Comparison of ENCODE assay signal across 1 cellular context in genomic region chr5:140302786-140303639, GRCh38.
TF ChIP-seq lines count a peak whose summit lies in the region.

PFDN1 (minus strand) TSS chr5:140303101; CDS start chr5:140303073, 28 bp downstream.

TF ChIP-seq in K562, 482 proteins besides CTCF, POLR2A, EP300 and RAD21 (continued from another document):
- TF ChIP-seq ZNF134 (CRISPR knock-in tag; conservative IDR thresholded peaks at IDR 0.05) = peak; percentile 100
- no peak for TF ChIP-seq SAFB2 (IDR thresholded peaks at IDR 0.05; ENCODE audit: borderline replicate concordance, low read depth, low read length, severe bottlenecking)
- TF ChIP-seq GABPA (tag; conservative IDR thresholded peaks at IDR 0.05; ENCODE audit: low read depth) = peak; percentile 1; the same call in 1 of the 2 replicates
- peak; percentile 80 for TF ChIP-seq KDM5B (IDR thresholded peaks at IDR 0.05; ENCODE audit: insufficient replicate concordance, low read depth, low read length)
- TF ChIP-seq SIN3B (IDR thresholded peaks at IDR 0.05; ENCODE audit: low read depth) = peak; percentile 96
- TF ChIP-seq AFF1 (IDR thresholded peaks at IDR 0.05; ENCODE audit: low read depth in 1 of 2, partially characterized antibody in 2 of 2) = peak in 1 of 2 experiments; percentile 60
- TF ChIP-seq NRF1 (conservative IDR thresholded peaks at IDR 0.05 in 1 of 2, IDR thresholded peaks at IDR 0.05 in 1 of 2) = peak; percentile 97
- TF ChIP-seq ATF1 (CRISPR knock-in tag; IDR thresholded peaks at IDR 0.05) = 0 out of 2 replicates have a peak, but pooled peaks have one; percentile 45
- TF ChIP-seq ATF1 (tag; IDR thresholded peaks at IDR 0.05) = peak; percentile 91
- peak; percentile 49; the same call in 1 of the 2 replicates for TF ChIP-seq FOSL1 (tag; conservative IDR thresholded peaks at IDR 0.05)
- TF ChIP-seq MYC (IDR thresholded peaks at IDR 0.05; ENCODE audit: low read depth, low read length) = peak; percentile 76
- TF ChIP-seq MYC (CRISPR knock-in tag; IDR thresholded peaks at IDR 0.05; ENCODE audit: borderline replicate concordance, low read depth) = no peak
- TF ChIP-seq CXXC5 (CRISPR knock-in tag; IDR thresholded peaks at IDR 0.05) = peak; percentile 58; the same call in 1 of the 2 replicates
- no peak for TF ChIP-seq SRSF1 (IDR thresholded peaks at IDR 0.05; ENCODE audit: low read depth, low read length)
- TF ChIP-seq VEZF1 (CRISPR knock-in tag; IDR thresholded peaks at IDR 0.05) = peak; percentile 75
- peak; percentile 81; the same call in 1 of the 2 replicates for TF ChIP-seq PML (IDR thresholded peaks at IDR 0.05; ENCODE audit: low read length)
- no peak for TF ChIP-seq SP2 (IDR thresholded peaks at IDR 0.05; ENCODE audit: extremely low read depth, low read depth, low read length, poor library complexity, severe bottlenecking)
- TF ChIP-seq HDAC2 (IDR thresholded peaks at IDR 0.05) = 0 out of 2 replicates have a peak, but pooled peaks have one; percentile 65
- peak; percentile 96 for TF ChIP-seq ZBTB2 (IDR thresholded peaks at IDR 0.05)
- 0 out of 4 replicates have a peak, but pooled peaks of 1 of the 2 experiments have one; percentile 64 for TF ChIP-seq SIN3A (IDR thresholded peaks at IDR 0.05; ENCODE audit: borderline replicate concordance in 2 of 2, control insufficient read depth in 1 of 2, low read depth in 2 of 2, low read length in 2 of 2)
- peak; percentile 80; the same call in 1 of the 2 replicates for TF ChIP-seq NBN (IDR thresholded peaks at IDR 0.05; ENCODE audit: low read depth)
- 0 out of 2 replicates have a peak, but pooled peaks have one; percentile 74 for TF ChIP-seq ERF (CRISPR knock-in tag; IDR thresholded peaks at IDR 0.05)
- TF ChIP-seq SFPQ (IDR thresholded peaks at IDR 0.05; ENCODE audit: low read depth, low read length) = no peak
- peak; percentile 83 for TF ChIP-seq MEIS2 (IDR thresholded peaks at IDR 0.05; ENCODE audit: partially characterized antibody)
- peak; percentile 90 for TF ChIP-seq CREB1 (IDR thresholded peaks at IDR 0.05)
- peak; percentile 78; the same call in 1 of the 2 replicates for TF ChIP-seq CREB1 (CRISPR knock-in tag; IDR thresholded peaks at IDR 0.05)
- no peak for TF ChIP-seq CBFA2T3 (IDR thresholded peaks at IDR 0.05)
- TF ChIP-seq C11orf30 (IDR thresholded peaks at IDR 0.05; ENCODE audit: low read depth) = peak; percentile 97
- peak; percentile 77 for TF ChIP-seq ZFX (CRISPR knock-in tag; IDR thresholded peaks at IDR 0.05)
- TF ChIP-seq FOXM1 (IDR thresholded peaks at IDR 0.05; ENCODE audit: low read depth) = peak; percentile 77
- TF ChIP-seq FOXM1 (CRISPR knock-in tag; IDR thresholded peaks at IDR 0.05; ENCODE audit: low read depth) = no peak
- TF ChIP-seq CREM (IDR thresholded peaks at IDR 0.05; ENCODE audit: low read depth) = peak; percentile 95
